Comparison of ENCODE assay signal across 1 cellular context in genomic region chr10:80535671-80536360, GRCh38.
TF ChIP-seq lines count a peak whose summit lies in the region.

No MANE protein-coding gene starts in this region.

TF ChIP-seq in K562, 482 proteins besides CTCF, POLR2A, EP300 and RAD21 (continued from another document and continues in another):
- no peak for TF ChIP-seq TSC22D4 (tag; IDR thresholded peaks at IDR 0.05)
- TF ChIP-seq LEF1 (IDR thresholded peaks at IDR 0.05): no peak
- no peak for TF ChIP-seq BCLAF1 (IDR thresholded peaks at IDR 0.05; ENCODE audit: borderline replicate concordance in 1 of 2, control insufficient read depth in 1 of 2, low read depth in 2 of 2, low read length in 1 of 2)
- TF ChIP-seq MIER1 (IDR thresholded peaks at IDR 0.05; ENCODE audit: low read depth): 0 out of 2 replicates have a peak, but pooled peaks have one; percentile 22
- TF ChIP-seq ZNF143 (CRISPR knock-in tag; IDR thresholded peaks at IDR 0.05): no peak
- TF ChIP-seq PATZ1 (CRISPR knock-in tag; IDR thresholded peaks at IDR 0.05; ENCODE audit: borderline replicate concordance): no peak
- TF ChIP-seq RBM39 (optimal IDR thresholded peaks at IDR 0.05; ENCODE audit: low read depth, low read length): no peak
- TF ChIP-seq ZNF695 (CRISPR knock-in tag; IDR thresholded peaks at IDR 0.05): no peak
- no peak for TF ChIP-seq HDAC2 (IDR thresholded peaks at IDR 0.05)
- TF ChIP-seq TAF15 (IDR thresholded peaks at IDR 0.05; ENCODE audit: low read depth, low read length): no peak
- TF ChIP-seq SMARCC2 (IDR thresholded peaks at IDR 0.05; ENCODE audit: low read depth): no peak
- TF ChIP-seq PHF20 (IDR thresholded peaks at IDR 0.05; ENCODE audit: partially characterized antibody): peak; percentile 66
- TF ChIP-seq ZNF395 (CRISPR knock-in tag; IDR thresholded peaks at IDR 0.05): no peak
- no peak for TF ChIP-seq ZNF165 (CRISPR knock-in tag; IDR thresholded peaks at IDR 0.05; ENCODE audit: borderline replicate concordance)
- no peak for TF ChIP-seq BRCA1 (IDR thresholded peaks at IDR 0.05)
- TF ChIP-seq BRCA1 (CRISPR knock-in tag; IDR thresholded peaks at IDR 0.05): no peak
- no peak for TF ChIP-seq TFE3 (CRISPR knock-in tag; IDR thresholded peaks at IDR 0.05)
- no peak for TF ChIP-seq PTBP1 (IDR thresholded peaks at IDR 0.05; ENCODE audit: low read depth, low read length)
- no peak for TF ChIP-seq MYNN (IDR thresholded peaks at IDR 0.05)
- no peak for TF ChIP-seq MYNN (CRISPR knock-in tag; IDR thresholded peaks at IDR 0.05)
- no peak; the same call in 1 of the 2 replicates for TF ChIP-seq ARID4B (CRISPR knock-in tag; IDR thresholded peaks at IDR 0.05)
- no peak for TF ChIP-seq ZNF780A (CRISPR knock-in tag; IDR thresholded peaks at IDR 0.05)
- no peak for TF ChIP-seq MAX (CRISPR knock-in tag; IDR thresholded peaks at IDR 0.05)
- TF ChIP-seq ZFP1 (CRISPR knock-in tag; IDR thresholded peaks at IDR 0.05): no peak
- TF ChIP-seq PCBP1 (IDR thresholded peaks at IDR 0.05; ENCODE audit: low read depth, low read length, poor library complexity, severe bottlenecking): peak; percentile 67
- no peak for TF ChIP-seq HOMEZ (CRISPR knock-in tag; IDR thresholded peaks at IDR 0.05)
- TF ChIP-seq NBN (IDR thresholded peaks at IDR 0.05; ENCODE audit: low read depth): no peak
- no peak for TF ChIP-seq ARNT (IDR thresholded peaks at IDR 0.05)
- TF ChIP-seq NFATC3 (IDR thresholded peaks at IDR 0.05): no peak
- TF ChIP-seq KDM1A (IDR thresholded peaks at IDR 0.05): no peak
- TF ChIP-seq USF2 (CRISPR knock-in tag; IDR thresholded peaks at IDR 0.05): no peak
- no peak for TF ChIP-seq KAT8 (IDR thresholded peaks at IDR 0.05; ENCODE audit: low read depth)
- peak; percentile 49 to 77; a peak in 2 of 4 replicates for TF ChIP-seq MAZ (CRISPR knock-in tag; conservative IDR thresholded peaks at IDR 0.05 in 1 of 2, IDR thresholded peaks at IDR 0.05 in 1 of 2)
